32 cellular contexts compared by ENCODE assay signal in genomic region chr9:119060629-119061385, GRCh38.
"Had no signal": no experiment of that assay in that cellular context is flagged by ENCODE, and none has a peak within 500 bp of the region (broad histone marks: within the 10 kb centered on the region; RNA-seq: fewer than 3 reads in every experiment).

No MANE protein-coding gene starts in this region.

- H3K36me3 Mint-ChIP-seq: activated naive CD8-positive, alpha-beta T cell; brain had no signal

- DNase-seq: activated B cell treated with CpG ODN at 0.5 μM for 24 hours; activated CD4-positive, alpha-beta T cell treated with anti-CD3 and anti-CD28 coated beads for 48 hours; activated CD4-positive, alpha-beta T cell treated with anti-CD3 and anti-CD28 coated beads, Interleukin-2, amount 50 U/mL, for 1 hour; activated CD4-positive, alpha-beta T cell treated with anti-CD3 and anti-CD28 coated beads, Interleukin-2, amount 50 U/mL, for 48 hours; activated CD8-positive, alpha-beta memory T cell treated with anti-CD3 and anti-CD28 coated beads for 24 hours; activated CD8-positive, alpha-beta T cell treated with anti-CD3 and anti-CD28 coated beads for 36 hours; activated effector memory CD4-positive, alpha-beta T cell treated with Interleukin-2 at 50 U/mL for 16 hours; activated gamma-delta T cell treated with Interleukin-2 at 50 U/mL for 16 hours; activated naive CD4-positive, alpha-beta T cell treated with anti-CD3 and anti-CD28 coated beads, Interleukin-2, amount 50 U/mL, for 16 hours; activated naive CD4-positive, alpha-beta T cell treated with Interleukin-2 at 50 U/mL for 16 hours; activated T-cell treated with anti-CD3 and anti-CD28 coated beads, Interleukin-2, amount 50 U/mL, for 4 hours; dorsolateral prefrontal cortex; effector memory CD4-positive, alpha-beta T cell; erythroblast; foreskin keratinocyte; head of caudate nucleus; T-helper 1 cell; T-helper 17 cell; T1000; WERI-Rb-1 had no signal

- H3K4me1 Mint-ChIP-seq: activated B cell treated with CpG ODN at 0.5 μM for 24 hours; activated T-helper 17 cell treated with anti-CD3 and anti-CD28 coated beads, Interleukin-2, amount 50 U/mL, for 72 hours; brain; central memory CD8-positive, alpha-beta T cell; T-helper 17 cell had no signal

- H3K9me3 Mint-ChIP-seq: dendritic cell treated with granulocyte-macrophage colony-stimulating factor and Interleukin-4, amounts not matched to agents 40 ng/mL and 50 ng/mL, for 4 days had no signal

- ATAC-seq: activated CD4-positive, CD25-positive, alpha-beta regulatory T cell treated with anti-CD3 and anti-CD28 coated beads, Interleukin-2, amount 50 U/mL, for 24 hours; activated CD8-positive, alpha-beta T cell treated with anti-CD3 and anti-CD28 coated beads for 36 hours; activated T-cell treated with anti-CD3 and anti-CD28 coated beads, Interleukin-2, amount 50 U/mL, for 4 hours; activated T-helper 17 cell treated with anti-CD3 and anti-CD28 coated beads, Interleukin-2, amount 50 U/mL, for 72 hours; foreskin keratinocyte; T-helper 17 cell had no signal

- H3K9me3 ChIP-seq: ascending aorta, breast epithelium, esophagus muscularis mucosa had no signal

- H3K27ac Mint-ChIP-seq: activated B cell treated with CpG ODN at 0.5 μM for 24 hours; activated CD8-positive, alpha-beta T cell treated with anti-CD3 and anti-CD28 coated beads for 36 hours; activated naive CD8-positive, alpha-beta T cell; activated T-helper 17 cell treated with anti-CD3 and anti-CD28 coated beads, Interleukin-2, amount 50 U/mL, for 72 hours; brain; dendritic cell treated with granulocyte-macrophage colony-stimulating factor and Interleukin-4, amounts not matched to agents 40 ng/mL and 50 ng/mL, for 4 days; T-helper 17 cell; T-helper 2 cell treated with Interferon-gamma antibody and Interleukin-4, amounts not matched to agents 5 μg/mL and 100 μg/mL, for 36 hours had no signal

- H3K27me3 ChIP-seq: ascending aorta, breast epithelium, cardiac muscle cell, dorsolateral prefrontal cortex, esophagus muscularis mucosa, foreskin keratinocyte had no signal

- H3K27me3 Mint-ChIP-seq: activated B cell treated with CpG ODN at 0.5 μM for 24 hours; activated CD8-positive, alpha-beta T cell treated with anti-CD3 and anti-CD28 coated beads for 36 hours; activated naive CD8-positive, alpha-beta T cell; activated T-helper 17 cell treated with anti-CD3 and anti-CD28 coated beads, Interleukin-2, amount 50 U/mL, for 72 hours; brain; central memory CD8-positive, alpha-beta T cell; dendritic cell treated with granulocyte-macrophage colony-stimulating factor and Interleukin-4, amounts not matched to agents 40 ng/mL and 50 ng/mL, for 4 days; T-helper 17 cell had no signal

- H3K36me3 ChIP-seq: ascending aorta, cardiac muscle cell, esophagus muscularis mucosa, WERI-Rb-1 had no signal

- H3K4me3 Mint-ChIP-seq: activated B cell treated with CpG ODN at 0.5 μM for 24 hours; activated CD8-positive, alpha-beta T cell treated with anti-CD3 and anti-CD28 coated beads for 36 hours; activated naive CD8-positive, alpha-beta T cell; activated T-cell treated with anti-CD3 and anti-CD28 coated beads, Interleukin-2, amount 50 U/mL, for 4 hours; activated T-helper 17 cell treated with anti-CD3 and anti-CD28 coated beads, Interleukin-2, amount 50 U/mL, for 72 hours; brain; central memory CD8-positive, alpha-beta T cell; dendritic cell treated with granulocyte-macrophage colony-stimulating factor and Interleukin-4, amounts not matched to agents 40 ng/mL and 50 ng/mL, for 4 days; T-helper 17 cell; T-helper 2 cell treated with Interferon-gamma antibody and Interleukin-4, amounts not matched to agents 5 μg/mL and 100 μg/mL, for 36 hours had no signal

- H3K4me3 ChIP-seq: ascending aorta, breast epithelium, cardiac muscle cell, coronary artery, dorsolateral prefrontal cortex, esophagus muscularis mucosa had no signal

- H3K27ac ChIP-seq: cardiac muscle cell, coronary artery, dorsolateral prefrontal cortex, esophagus muscularis mucosa, foreskin keratinocyte, WERI-Rb-1 had no signal

- H3K4me1 ChIP-seq: ascending aorta, breast epithelium, esophagus muscularis mucosa, foreskin keratinocyte had no signal
